Comparison of ENCODE assay signal across 24 cellular contexts in genomic region chr3:30531017-30531570, GRCh38.
DNase-seq lines count a peak whose midpoint lies in the region; ATAC-seq, FAIRE-seq and TF ChIP-seq lines count a peak whose summit lies in the region.
"Had no signal": no experiment of that assay in that cellular context is flagged by ENCODE, and none has a peak within 500 bp of the region (broad histone marks: within the 10 kb centered on the region; RNA-seq: fewer than 3 reads in every experiment).

No MANE protein-coding gene starts in this region.

- TF ChIP-seq POLR2A in HepG2 (IDR thresholded peaks at IDR 0.05; ENCODE audit: insufficient read depth in 1 of 2, low read depth in 2 of 2, low read length in 2 of 2) (no peak), right lobe of liver (IDR thresholded peaks at IDR 0.05) (no peak)

- DNase-seq in HepG2 (ENCODE audit: low spot score) (peak; percentile 45), right lobe of liver (no peak), islet precursor cell (peak; percentile 83), nephron progenitor cell (peak; percentile 1), SKM-1 (lab: John Stamatoyannopoulos, UW; ENCODE audit: unreplicated experiment) (no peak), HT-29 (ENCODE audit: low spot score) (no peak), mesendoderm (no peak)
- DNase-seq: ACHN; AML-193; BE2C; Calu3; CD4-positive, alpha-beta T cell; CD8-positive, alpha-beta memory T cell; DMS53; DMS79 treated with DMSO at 0.1 percent for 48 hours; H9 had no signal

- no peak overlapping the region for H2AFZ ChIP-seq in HepG2 (ENCODE audit: low read length)
- H2AFZ ChIP-seq: GM23338 had no signal

- no peak overlapping the region for H3K4me2 ChIP-seq in HepG2 (ENCODE audit: low read depth, low read length)
- H3K4me2 ChIP-seq in mesendoderm (ENCODE audit: low read length), result no peak overlapping the region
- H3K4me2 ChIP-seq: A549; BLaER1 treated with 17β-estradiol and CSF1 and Interleukin-3, amounts not matched to agents 10 nM and 100 nM; GM23338 had no signal

- WGBS in HepG2 (ENCODE audit: low lambda C conversion rate), result 68% methylated on average over 3 of the region's 3 CpGs
- 94% methylated on average over 2 of the region's 3 CpGs for WGBS in right lobe of liver (ENCODE audit: insufficient coverage, low coverage, low lambda C conversion rate, missing lambda C conversion rate)
- WGBS in mesendoderm (ENCODE audit: extremely low coverage, insufficient coverage, low lambda C conversion rate), result no CpG with 5 or more reads among the region's 3 CpGs

- CTCF ChIA-PET in HepG2 (lab: Yijun Ruan, JAX; ENCODE audit: low intra/inter-chr PET ratio, low total read pairs), result no interaction called here

- H3K36me3 ChIP-seq in HepG2 (replicated peaks in 1 of 2; ENCODE audit: control insufficient read depth in 1 of 2, insufficient read depth in 2 of 2, low read length in 2 of 2) (no peaks in the 10 kb centered on the region), right lobe of liver (no peaks in the 10 kb centered on the region), mesendoderm (ENCODE audit: control insufficient read depth, insufficient read depth, low read length) (no peaks in the 10 kb centered on the region)
- H3K36me3 ChIP-seq: BE2C; BLaER1 treated with 17β-estradiol and CSF1 and Interleukin-3, amounts not matched to agents 10 nM and 100 nM had no signal

- no peaks in the 10 kb centered on the region for H3K79me1 ChIP-seq in mesendoderm (ENCODE audit: low read length)

- no peak overlapping the region for H3K56ac ChIP-seq in mesendoderm (ENCODE audit: low read length)

- H3K4me3 ChIP-seq in HepG2 (replicated peaks in 1 of 3; ENCODE audit: insufficient read depth in 1 of 3, low read depth in 2 of 3, low read length in 3 of 3) (no peak overlapping the region), right lobe of liver (no peak overlapping the region), mesendoderm (ENCODE audit: low read length) (no peak overlapping the region)
- H3K4me3 ChIP-seq: A549; BLaER1 treated with 17β-estradiol and CSF1 and Interleukin-3, amounts not matched to agents 10 nM and 100 nM; GM23338 had no signal

- in situ Hi-C loops in HepG2 (cut with HindIII; ENCODE audit: extremely low pct_ligation_motif_present, low pct_unique_long_range_greater_than_20kb), result no loop called here

- peak; percentile 87 for ATAC-seq in HepG2
- ATAC-seq in right lobe of liver, result no peak
- ATAC-seq: A549, GM23338, HCT116 had no signal

- no peak overlapping the region for H3K27ac Mint-ChIP-seq in nephron progenitor cell
- H3K27ac Mint-ChIP-seq: CD4-positive, alpha-beta T cell; GM23338 had no signal

- peaks cover 36% of the 10 kb centered on the region for H3K4me1 Mint-ChIP-seq in nephron progenitor cell
- H3K4me1 Mint-ChIP-seq: CD14-positive monocyte; CD8-positive, alpha-beta memory T cell; GM23338; H9 had no signal

- H3K4me1 ChIP-seq in HepG2 (ENCODE audit: insufficient read depth, low read length) (peaks cover 27% of the 10 kb centered on the region), right lobe of liver (peaks cover 0 to 11% (median 7%) of the 10 kb centered on the region in 4 donors), mesendoderm (ENCODE audit: control insufficient read depth, low read depth, low read length) (no peaks in the 10 kb centered on the region)
- H3K4me1 ChIP-seq: A549; BE2C; BLaER1 treated with 17β-estradiol and CSF1 and Interleukin-3, amounts not matched to agents 10 nM and 100 nM had no signal

- intact Hi-C loops in HepG2 (cut with micrococcal nuclease; ENCODE audit: unreplicated experiment) (no loop called here), right lobe of liver (cut with DNase I) (no loop called here)

- H3K27me3 Mint-ChIP-seq in nephron progenitor cell (ENCODE audit: low read depth, poor library complexity), result no peaks in the 10 kb centered on the region
- H3K27me3 Mint-ChIP-seq: CD4-positive, alpha-beta T cell had no signal

- H3K18ac ChIP-seq in mesendoderm (ENCODE audit: low read length), result no peak overlapping the region

- no peaks in the 10 kb centered on the region for H3K36me3 Mint-ChIP-seq in nephron progenitor cell (ENCODE audit: low read depth)
- H3K36me3 Mint-ChIP-seq: CD14-positive monocyte; CD8-positive, alpha-beta memory T cell had no signal

- no peak overlapping the region for H3K4me3 Mint-ChIP-seq in nephron progenitor cell
- H3K4me3 Mint-ChIP-seq: CD14-positive monocyte; CD4-positive, alpha-beta T cell; GM23338; H9 had no signal

- TF ChIP-seq CTCF in HepG2 (CRISPR knock-in tag; IDR thresholded peaks at IDR 0.05), result no peak
- TF ChIP-seq CTCF in right lobe of liver (IDR thresholded peaks at IDR 0.05), result no peak
- TF ChIP-seq CTCF in nephron progenitor cell (IDR thresholded peaks at IDR 0.05), result no peak

- no peak overlapping the region for H4K8ac ChIP-seq in mesendoderm (ENCODE audit: low read depth, low read length)

- H3K9ac ChIP-seq in HepG2 (ENCODE audit: insufficient read depth, low read depth, low read length) (no peak overlapping the region), mesendoderm (ENCODE audit: low read length) (no peak overlapping the region)
- H3K9ac ChIP-seq: BLaER1 treated with 17β-estradiol and CSF1 and Interleukin-3, amounts not matched to agents 10 nM and 100 nM had no signal

- no peak overlapping the region for H2AK5ac ChIP-seq in mesendoderm (ENCODE audit: low read length)

- BruUV-seq in HepG2 (replicated peaks; lab: Mats Ljungman, UMichigan), result no TSS peak

- no peaks in the 10 kb centered on the region for H3K27me3 ChIP-seq in HepG2 (ENCODE audit: control insufficient read depth in 1 of 2, insufficient read depth in 2 of 2, low read length in 2 of 2)
- no peaks in the 10 kb centered on the region for H3K27me3 ChIP-seq in right lobe of liver
- no peaks in the 10 kb centered on the region for H3K27me3 ChIP-seq in mesendoderm (ENCODE audit: insufficient read depth, low read length, poor library complexity)
- H3K27me3 ChIP-seq: BE2C; BLaER1 treated with 17β-estradiol and CSF1 and Interleukin-3, amounts not matched to agents 10 nM and 100 nM had no signal

- H4K5ac ChIP-seq in mesendoderm (ENCODE audit: low read length), result no peak overlapping the region

- H3K4ac ChIP-seq in mesendoderm (ENCODE audit: low read depth, low read length), result no peak overlapping the region

- no peak overlapping the region for H3K27ac ChIP-seq in HepG2 (ENCODE audit: extremely low read length, insufficient read depth, low read length)
- H3K27ac ChIP-seq in right lobe of liver, result no peak overlapping the region
- H3K27ac ChIP-seq in mesendoderm (ENCODE audit: low read depth, low read length), result no peak overlapping the region
- H3K27ac ChIP-seq: 22Rv1; A549; BLaER1 treated with 17β-estradiol and CSF1 and Interleukin-3, amounts not matched to agents 10 nM and 100 nM had no signal

- no peaks in the 10 kb centered on the region for H3K9me3 ChIP-seq in HepG2 (ENCODE audit: low read length)
- H3K9me3 ChIP-seq in right lobe of liver, result no peaks in the 10 kb centered on the region
- H3K9me3 ChIP-seq: A549, BE2C had no signal

- no peak overlapping the region for H2BK5ac ChIP-seq in mesendoderm (ENCODE audit: low read length)

- no peak for FAIRE-seq in HepG2 (lab: Jason Lieb, UNC)
- FAIRE-seq: A549, G401.6, GM12892 had no signal

- H2BK15ac ChIP-seq in mesendoderm (replicated peaks; ENCODE audit: low read depth), result no peak overlapping the region

- no peak overlapping the region for H3K23ac ChIP-seq in mesendoderm (ENCODE audit: low read length)

- H3K79me2 ChIP-seq in HepG2 (ENCODE audit: insufficient read depth, low read length) (no peaks in the 10 kb centered on the region), mesendoderm (ENCODE audit: control insufficient read depth, insufficient read depth, low read length) (no peaks in the 10 kb centered on the region)

- TF ChIP-seq RAD21 in HepG2 (CRISPR knock-in tag; IDR thresholded peaks at IDR 0.05), result no peak

- POLR2A ChIA-PET in HepG2 (lab: Yijun Ruan, JAX), result no interaction called here

- peaks cover 6% of the 10 kb centered on the region for H3K9me3 Mint-ChIP-seq in nephron progenitor cell
- H3K9me3 Mint-ChIP-seq: CD4-positive, alpha-beta T cell had no signal

- H2BK120ac ChIP-seq in mesendoderm (ENCODE audit: low read depth, low read length), result no peak overlapping the region

- no peaks in the 10 kb centered on the region for H4K20me1 ChIP-seq in HepG2 (ENCODE audit: insufficient read depth, low read length)
- H4K20me1 ChIP-seq: BLaER1 treated with 17β-estradiol and CSF1 and Interleukin-3, amounts not matched to agents 10 nM and 100 nM had no signal

- no peak for TF ChIP-seq EP300 in HepG2 (IDR thresholded peaks at IDR 0.05; ENCODE audit: low read depth in 2 of 2, low read length in 2 of 2)
- TF ChIP-seq EP300 in HepG2 (CRISPR knock-in tag; IDR thresholded peaks at IDR 0.05; ENCODE audit: borderline replicate concordance), result no peak

TF ChIP-seq in HepG2, 621 proteins besides CTCF, POLR2A, EP300 and RAD21 (continues in another document):
- no peak for TF ChIP-seq ZNF709 (CRISPR knock-in tag; IDR thresholded peaks at IDR 0.05)
- TF ChIP-seq NFRKB (IDR thresholded peaks at IDR 0.05), result no peak
- TF ChIP-seq RXRB (CRISPR knock-in tag; IDR thresholded peaks at IDR 0.05; ENCODE audit: borderline replicate concordance), result no peak
- no peak for TF ChIP-seq ZNF101 (CRISPR knock-in tag; IDR thresholded peaks at IDR 0.05; ENCODE audit: borderline replicate concordance, low read depth)
- TF ChIP-seq MED8 (CRISPR knock-in tag; IDR thresholded peaks at IDR 0.05; ENCODE audit: insufficient replicate concordance), result no peak
- TF ChIP-seq ZMYM4 (CRISPR knock-in tag; IDR thresholded peaks at IDR 0.05), result 0 out of 2 replicates have a peak, but pooled peaks have one; percentile 32
- TF ChIP-seq ZFP41 (CRISPR knock-in tag; IDR thresholded peaks at IDR 0.05; ENCODE audit: borderline replicate concordance), result no peak
- no peak for TF ChIP-seq FOXC1 (CRISPR knock-in tag; IDR thresholded peaks at IDR 0.05; ENCODE audit: borderline replicate concordance)
- TF ChIP-seq, protein P1, sequence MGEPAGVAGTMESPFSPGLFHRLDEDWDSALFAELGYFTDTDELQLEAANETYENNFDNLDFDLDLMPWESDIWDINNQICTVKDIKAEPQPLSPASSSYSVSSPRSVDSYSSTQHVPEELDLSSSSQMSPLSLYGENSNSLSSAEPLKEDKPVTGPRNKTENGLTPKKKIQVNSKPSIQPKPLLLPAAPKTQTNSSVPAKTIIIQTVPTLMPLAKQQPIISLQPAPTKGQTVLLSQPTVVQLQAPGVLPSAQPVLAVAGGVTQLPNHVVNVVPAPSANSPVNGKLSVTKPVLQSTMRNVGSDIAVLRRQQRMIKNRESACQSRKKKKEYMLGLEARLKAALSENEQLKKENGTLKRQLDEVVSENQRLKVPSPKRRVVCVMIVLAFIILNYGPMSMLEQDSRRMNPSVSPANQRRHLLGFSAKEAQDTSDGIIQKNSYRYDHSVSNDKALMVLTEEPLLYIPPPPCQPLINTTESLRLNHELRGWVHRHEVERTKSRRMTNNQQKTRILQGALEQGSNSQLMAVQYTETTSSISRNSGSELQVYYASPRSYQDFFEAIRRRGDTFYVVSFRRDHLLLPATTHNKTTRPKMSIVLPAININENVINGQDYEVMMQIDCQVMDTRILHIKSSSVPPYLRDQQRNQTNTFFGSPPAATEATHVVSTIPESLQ (CRISPR knock-in tag; conservative IDR thresholded peaks at IDR 0.05), result no peak
- no peak for TF ChIP-seq ZFAT (CRISPR knock-in tag; conservative IDR thresholded peaks at IDR 0.05)
- TF ChIP-seq ZNF335 (CRISPR knock-in tag; IDR thresholded peaks at IDR 0.05), result no peak
- no peak for TF ChIP-seq ZNF451 (CRISPR knock-in tag; IDR thresholded peaks at IDR 0.05)

Comparison
In these comparisons a context has a peak if more than half of its experiments do, and no peak if none do; other contexts are left out.
1. DNase-seq: peak in HepG2 (single experiment), islet precursor cell (single experiment) and nephron progenitor cell (single experiment); none in right lobe of liver (0 of 3), SKM-1 (single experiment), HT-29 (single experiment) and mesendoderm (single experiment).